In the genomic region with DNA sequence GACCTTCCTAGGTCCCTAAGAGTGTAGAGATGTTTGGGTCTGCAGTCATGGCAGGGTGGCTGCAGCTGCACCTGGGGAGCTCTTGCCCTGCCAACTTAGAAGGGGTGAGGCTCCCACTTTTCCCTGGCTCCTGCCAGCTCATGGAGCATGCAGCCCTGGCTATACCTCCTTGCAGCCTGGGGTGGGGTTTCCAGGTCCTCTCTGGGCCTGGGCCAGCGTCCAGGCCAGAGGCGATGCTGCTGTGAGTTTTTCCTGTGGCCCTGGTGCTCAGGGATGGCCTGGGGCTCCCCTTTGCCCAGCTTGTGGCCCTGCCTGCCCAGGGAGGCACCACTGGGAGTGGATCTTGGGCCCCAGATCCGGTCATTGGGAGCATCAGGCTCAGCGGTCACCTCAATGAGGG, we compare ENCODE assay signal across 24 cellular contexts.
DNase-seq lines count a peak whose midpoint lies in the region; TF ChIP-seq lines count a peak whose summit lies in the region.
"Had no signal": no experiment of that assay in that cellular context is flagged by ENCODE, and none has a peak within 500 bp of the region (broad histone marks: within the 10 kb centered on the region; RNA-seq: fewer than 3 reads in every experiment).

No MANE protein-coding gene starts in this region.

- H3K9me3 Mint-ChIP-seq in activated CD4-positive, alpha-beta T cell treated with anti-CD3 and anti-CD28 coated beads, Interleukin-2, amount 10 ng/mL, durations not matched to agents 24 days and 14 days: peaks cover 4% of the 10 kb centered on the region
- H3K9me3 Mint-ChIP-seq: CD8-positive, alpha-beta memory T cell had no signal

- peak overlapping the region; percentile 34 for H4K91ac ChIP-seq in mesenchymal stem cell (ENCODE audit: low read length)

- H2BK120ac ChIP-seq in mesenchymal stem cell (ENCODE audit: low read depth, low read length): no peak overlapping the region

- TF ChIP-seq CTCF in osteoblast (IDR thresholded peaks at IDR 0.05; ENCODE audit: extremely low read depth, low read depth, low read length): no peak

- H2BK12ac ChIP-seq in mesenchymal stem cell (ENCODE audit: low read length in 2 of 2): no peak overlapping the region

- H3K36me3 ChIP-seq in mesenchymal stem cell (ENCODE audit: control insufficient read depth in 1 of 2, insufficient read depth in 2 of 2, low read depth in 1 of 2, low read length in 2 of 2) (no peaks in the 10 kb centered on the region), osteoblast (ENCODE audit: insufficient read depth, low read length) (no peaks in the 10 kb centered on the region)
- H3K36me3 ChIP-seq: BLaER1 treated with 17β-estradiol and CSF1 and Interleukin-3, amounts not matched to agents 10 nM and 100 nM had no signal

- H3K4ac ChIP-seq in mesenchymal stem cell (ENCODE audit: low read depth in 1 of 2, low read length in 2 of 2): no peak overlapping the region

- H3K27ac Mint-ChIP-seq in activated CD4-positive, alpha-beta T cell treated with anti-CD3 and anti-CD28 coated beads, Interleukin-2, amount 10 ng/mL, durations not matched to agents 24 days and 14 days: no peak overlapping the region
- H3K27ac Mint-ChIP-seq: B cell; CD4-positive, alpha-beta memory T cell; CD4-positive, CD25-positive, alpha-beta regulatory T cell had no signal

- no peaks in the 10 kb centered on the region for H3K79me2 ChIP-seq in osteoblast (ENCODE audit: insufficient read depth, low read length)

- H3K4me1 ChIP-seq in mesenchymal stem cell (ENCODE audit: control insufficient read depth, insufficient read depth, low read depth, low read length) (peaks cover 2% of the 10 kb centered on the region), osteoblast (ENCODE audit: insufficient read depth, low read length) (peaks cover 6% of the 10 kb centered on the region)
- H3K4me1 ChIP-seq: A549 had no signal

- H3K4me3 Mint-ChIP-seq in activated CD4-positive, alpha-beta T cell treated with anti-CD3 and anti-CD28 coated beads, Interleukin-2, amount 10 ng/mL, durations not matched to agents 24 days and 14 days: no peak overlapping the region
- H3K4me3 Mint-ChIP-seq: B cell; CD4-positive, alpha-beta memory T cell; CD4-positive, CD25-positive, alpha-beta regulatory T cell; CD8-positive, alpha-beta memory T cell had no signal

- no peak overlapping the region for H3K14ac ChIP-seq in mesenchymal stem cell (ENCODE audit: low read length in 2 of 2)

- H3K4me3 ChIP-seq in mesenchymal stem cell (ENCODE audit: insufficient read depth in 1 of 2, low read depth in 1 of 2, low read length in 2 of 2) (peak overlapping the region in 1 of 2 experiments; percentile 19), osteoblast (ENCODE audit: insufficient read depth, low read length) (no peak overlapping the region)
- H3K4me3 ChIP-seq: A549; BLaER1 treated with 17β-estradiol and CSF1 and Interleukin-3, amounts not matched to agents 10 nM and 100 nM; GM12878 had no signal

- intact Hi-C loops in activated CD4-positive, alpha-beta T cell treated with anti-CD3 and anti-CD28 coated beads, Interleukin-2, amount 10 ng/mL, durations not matched to agents 24 days and 14 days (cut with micrococcal nuclease): no loop called here

- H2BK5ac ChIP-seq in mesenchymal stem cell (ENCODE audit: low read depth, low read length, poor library complexity, severe bottlenecking): no peak overlapping the region

- no peaks in the 10 kb centered on the region for H3K79me1 ChIP-seq in mesenchymal stem cell (replicated peaks; ENCODE audit: low read length, poor library complexity, severe bottlenecking)

- peaks cover 3 to 5% of the 10 kb centered on the region in 2 experiments for H3K27me3 ChIP-seq in mesenchymal stem cell (ENCODE audit: control insufficient read depth in 1 of 2, insufficient read depth in 1 of 2, low read length in 2 of 2)
- no peaks in the 10 kb centered on the region for H3K27me3 ChIP-seq in osteoblast (ENCODE audit: insufficient read depth, low read length)
- H3K27me3 ChIP-seq: BLaER1 treated with 17β-estradiol and CSF1 and Interleukin-3, amounts not matched to agents 10 nM and 100 nM had no signal

- peaks cover 9% of the 10 kb centered on the region for H3K9me3 ChIP-seq in mesenchymal stem cell (ENCODE audit: control insufficient read depth, low read length)
- no peaks in the 10 kb centered on the region for H3K9me3 ChIP-seq in osteoblast (ENCODE audit: low read depth, low read length)
- H3K9me3 ChIP-seq: A549 had no signal

- peak overlapping the region in 1 of 2 experiments; percentile 56 for H3K23ac ChIP-seq in mesenchymal stem cell (ENCODE audit: low read length in 2 of 2)

- H4K8ac ChIP-seq in mesenchymal stem cell (ENCODE audit: low read length): no peak overlapping the region

- H3K4me1 Mint-ChIP-seq in activated CD4-positive, alpha-beta T cell treated with anti-CD3 and anti-CD28 coated beads, Interleukin-2, amount 10 ng/mL, durations not matched to agents 24 days and 14 days: no peaks in the 10 kb centered on the region

- H4K20me1 ChIP-seq in osteoblast (ENCODE audit: insufficient read depth, low read length): no peaks in the 10 kb centered on the region
- H4K20me1 ChIP-seq: BLaER1 treated with 17β-estradiol and CSF1 and Interleukin-3, amounts not matched to agents 10 nM and 100 nM had no signal

- no peak overlapping the region for H2AK5ac ChIP-seq in mesenchymal stem cell (ENCODE audit: low read length, severe bottlenecking)

- H3K4me2 ChIP-seq in mesenchymal stem cell (ENCODE audit: low read length, poor library complexity, severe bottlenecking): no peak overlapping the region
- no peak overlapping the region for H3K4me2 ChIP-seq in osteoblast (ENCODE audit: insufficient read depth, low read length)
- H3K4me2 ChIP-seq: A549; BLaER1 treated with 17β-estradiol and CSF1 and Interleukin-3, amounts not matched to agents 10 nM and 100 nM had no signal

- H3K27me3 Mint-ChIP-seq in activated CD4-positive, alpha-beta T cell treated with anti-CD3 and anti-CD28 coated beads, Interleukin-2, amount 10 ng/mL, durations not matched to agents 24 days and 14 days: peaks cover 5% of the 10 kb centered on the region
- H3K27me3 Mint-ChIP-seq: CD4-positive, CD25-positive, alpha-beta regulatory T cell had no signal

- H3K18ac ChIP-seq in mesenchymal stem cell (ENCODE audit: low read depth in 1 of 2, low read length in 2 of 2): no peak overlapping the region

- no peak overlapping the region for H2BK15ac ChIP-seq in mesenchymal stem cell (ENCODE audit: low read depth, poor library complexity, severe bottlenecking)

- H3K27ac ChIP-seq in mesenchymal stem cell (ENCODE audit: low read length, poor library complexity, severe bottlenecking) (no peak overlapping the region), osteoblast (ENCODE audit: low read depth, low read length) (no peak overlapping the region)
- H3K27ac ChIP-seq: 22Rv1; A549; BLaER1 treated with 17β-estradiol and CSF1 and Interleukin-3, amounts not matched to agents 10 nM and 100 nM; C4-2B had no signal

- no peak overlapping the region for H2AFZ ChIP-seq in mesenchymal stem cell (ENCODE audit: low read depth, low read length)
- no peak overlapping the region for H2AFZ ChIP-seq in osteoblast (ENCODE audit: low read length)

- peak; percentile 13 for DNase-seq in activated CD4-positive, alpha-beta T cell treated with anti-CD3 and anti-CD28 coated beads, Interleukin-2, amount 10 ng/mL, durations not matched to agents 24 days and 14 days
- DNase-seq in activated CD4-positive, alpha-beta T cell treated with anti-CD3 and anti-CD28 coated beads, Interleukin-2, amount 50 U/mL, for 4 hours: no peak
- DNase-seq in mesenchymal stem cell: no peak
- DNase-seq in osteoblast (ENCODE audit: insufficient read length, low spot score, missing footprints): peak; percentile 14
- DNase-seq in occipital lobe (lab: John Stamatoyannopoulos, UW): no peak
- DNase-seq in HuH-7 (ENCODE audit: low spot score): no peak
- DNase-seq: AML-193; CD4-positive, alpha-beta memory T cell; CD4-positive, CD25-positive, alpha-beta regulatory T cell; CD8-positive, alpha-beta memory T cell; COR-L47; DMS 273 treated with DMSO at 0.1 percent for 48 hours; DMS153; DMS53; DMS79; DND-41; EL; GDM1 had no signal

- WGBS in mesenchymal stem cell: 93% methylated on average over 4 of the region's 4 CpGs

- H3K36me3 Mint-ChIP-seq in activated CD4-positive, alpha-beta T cell treated with anti-CD3 and anti-CD28 coated beads, Interleukin-2, amount 10 ng/mL, durations not matched to agents 24 days and 14 days (ENCODE audit: low read depth): no peaks in the 10 kb centered on the region
- H3K36me3 Mint-ChIP-seq: CD4-positive, alpha-beta memory T cell; CD4-positive, CD25-positive, alpha-beta regulatory T cell; CD8-positive, alpha-beta memory T cell had no signal

- H3K9ac ChIP-seq in mesenchymal stem cell (ENCODE audit: low read length): no peak overlapping the region
- H3K9ac ChIP-seq: BLaER1 treated with 17β-estradiol and CSF1 and Interleukin-3, amounts not matched to agents 10 nM and 100 nM had no signal

Comparison
In these comparisons a context has a peak if more than half of its experiments do, and no peak if none do; other contexts are left out.
1. DNase-seq: peak in activated CD4-positive, alpha-beta T cell treated with anti-CD3 and anti-CD28 coated beads, Interleukin-2, amount 10 ng/mL, durations not matched to agents 24 days and 14 days (single experiment) and osteoblast (single experiment); none in activated CD4-positive, alpha-beta T cell treated with anti-CD3 and anti-CD28 coated beads, Interleukin-2, amount 50 U/mL, for 4 hours (0 of 2), mesenchymal stem cell (single experiment), occipital lobe (single experiment) and HuH-7 (single experiment).